29 cellular contexts compared by ENCODE assay signal in genomic region chr9:75599249-75599648, GRCh38.
"Had no signal": no experiment of that assay in that cellular context is flagged by ENCODE, and none has a peak within 500 bp of the region (broad histone marks: within the 10 kb centered on the region; RNA-seq: fewer than 3 reads in every experiment).

No MANE protein-coding gene starts in this region.

- H3K27me3 ChIP-seq: neural progenitor cell, ovary, right lobe of liver, sigmoid colon, stomach, thyroid gland, tibial nerve, upper lobe of left lung, vagina had no signal

- H3K36me3 ChIP-seq: neural progenitor cell, ovary, right lobe of liver, sigmoid colon, stomach, thoracic aorta, thyroid gland, tibial nerve, upper lobe of left lung, vagina had no signal

- H3K9ac ChIP-seq: neural progenitor cell, parathyroid adenoma had no signal

- H3K9me3 ChIP-seq: ovary, psoas muscle, right lobe of liver, sigmoid colon, stomach, thoracic aorta, thyroid gland, tibial nerve, upper lobe of left lung, vagina had no signal

- DNase-seq: natural killer cell; occipital lobe; ovary; posterior cingulate gyrus; psoas muscle; right cardiac atrium; right lobe of liver; sigmoid colon; stimulated activated CD4-positive, alpha-beta T cell treated with anti-CD3 and anti-CD28 coated beads, Interleukin-15, amount 100 ng/mL, for 24 hours; stimulated activated CD4-positive, alpha-beta T cell treated with anti-CD3 and anti-CD28 coated beads, Interleukin-2, amount 100 ng/mL, for 24 hours; stimulated activated CD4-positive, alpha-beta T cell treated with anti-CD3 and anti-CD28 coated beads, Interleukin-2, amount 100 ng/mL, for 48 hours; stimulated activated CD4-positive, alpha-beta T cell treated with anti-CD3 and anti-CD28 coated beads, Interleukin-4, amount 100 ng/mL, for 24 hours; stimulated activated naive B cell treated with anti-CD40 and anti-IgM and Interleukin-4, amounts not matched to agents 10 μg/mL and 1 μg/mL and 100 μg/mL, for 72 hours; stimulated activated naive CD4-positive, alpha-beta T cell treated with Interleukin-2 at 50 U/mL for 16 hours; stomach; thyroid gland; trophoblast cell; upper lobe of left lung had no signal

- H3K4me3 Mint-ChIP-seq: natural killer cell; nephron; neural progenitor cell; stimulated activated effector memory CD8-positive, alpha-beta T cell treated with anti-CD3 and anti-CD28 coated beads, Interleukin-12 subunit alpha, Interleukin-12 subunit beta, amount 100 ng/mL, for 72 hours; stimulated activated naive B cell treated with anti-CD40 and anti-IgM and Interleukin-4, amounts not matched to agents 10 μg/mL and 1 μg/mL and 100 μg/mL, for 72 hours; stimulated activated naive CD8-positive, alpha-beta T cell treated with anti-CD3 and anti-CD28 coated beads, Interleukin-15, Interleukin-2, amounts not matched to agents 100 ng/mL and 50 ng/mL, for 24 hours had no signal

- H3K36me3 Mint-ChIP-seq: natural killer cell; neural progenitor cell; stimulated activated effector memory CD8-positive, alpha-beta T cell treated with anti-CD3 and anti-CD28 coated beads, Interleukin-12 subunit alpha, Interleukin-12 subunit beta, amount 100 ng/mL, for 72 hours; stimulated activated naive B cell treated with anti-CD40 and anti-IgM and Interleukin-4, amounts not matched to agents 10 μg/mL and 1 μg/mL and 100 μg/mL, for 72 hours had no signal

- FAIRE-seq: urothelium cell line had no signal

- H3K4me1 ChIP-seq: neural progenitor cell, psoas muscle, right lobe of liver, sigmoid colon, stomach, thyroid gland, tibial nerve, vagina had no signal

- H3K4me3 ChIP-seq: neural progenitor cell, ovary, psoas muscle, right lobe of liver, sigmoid colon, skin epidermis, stomach, thoracic aorta, thyroid gland, tibial nerve, upper lobe of left lung, vagina had no signal

- ATAC-seq: natural killer cell; psoas muscle; right lobe of liver; stimulated activated effector memory CD8-positive, alpha-beta T cell treated with anti-CD3 and anti-CD28 coated beads, Interleukin-12 subunit alpha, Interleukin-12 subunit beta, amount 100 ng/mL, for 72 hours; stimulated activated naive B cell treated with anti-CD40 and anti-IgM and Interleukin-4, amounts not matched to agents 10 μg/mL and 1 μg/mL and 100 μg/mL, for 72 hours had no signal

- H3K4me1 Mint-ChIP-seq: natural killer cell; stimulated activated effector memory CD8-positive, alpha-beta T cell treated with anti-CD3 and anti-CD28 coated beads, Interleukin-12 subunit alpha, Interleukin-12 subunit beta, amount 100 ng/mL, for 72 hours; stimulated activated naive B cell treated with anti-CD40 and anti-IgM and Interleukin-4, amounts not matched to agents 10 μg/mL and 1 μg/mL and 100 μg/mL, for 72 hours had no signal

- H3K27ac ChIP-seq: neural progenitor cell, ovary, parathyroid adenoma, psoas muscle, right lobe of liver, sigmoid colon, skin epidermis, stomach, thoracic aorta, thyroid gland, tibial nerve, upper lobe of left lung, vagina had no signal

- H3K27ac Mint-ChIP-seq: natural killer cell; nephron; neural progenitor cell; progenitor cell of endocrine pancreas; stimulated activated effector memory CD8-positive, alpha-beta T cell treated with anti-CD3 and anti-CD28 coated beads, Interleukin-12 subunit alpha, Interleukin-12 subunit beta, amount 100 ng/mL, for 72 hours; stimulated activated naive B cell treated with anti-CD40 and anti-IgM and Interleukin-4, amounts not matched to agents 10 μg/mL and 1 μg/mL and 100 μg/mL, for 72 hours; stimulated activated naive CD8-positive, alpha-beta T cell treated with anti-CD3 and anti-CD28 coated beads, Interleukin-15, Interleukin-2, amounts not matched to agents 100 ng/mL and 50 ng/mL, for 24 hours had no signal

- H3K9me3 Mint-ChIP-seq: natural killer cell; neural progenitor cell; stimulated activated naive B cell treated with anti-CD40 and anti-IgM and Interleukin-4, amounts not matched to agents 10 μg/mL and 1 μg/mL and 100 μg/mL, for 72 hours; stimulated activated naive CD8-positive, alpha-beta T cell treated with anti-CD3 and anti-CD28 coated beads, Interleukin-15, Interleukin-2, amounts not matched to agents 100 ng/mL and 50 ng/mL, for 24 hours had no signal
